In genomic region chr12:93316623-93316971, GRCh38 we compare ENCODE assay signal across 21 cellular contexts.
"Had no signal": no experiment of that assay in that cellular context is flagged by ENCODE, and none has a peak within 500 bp of the region (broad histone marks: within the 10 kb centered on the region; RNA-seq: fewer than 3 reads in every experiment).

No MANE protein-coding gene starts in this region.

- H3K4me3 Mint-ChIP-seq: activated B cell treated with CpG ODN at 0.5 μM for 24 hours; activated CD4-positive, alpha-beta T cell treated with anti-CD3 and anti-CD28 coated beads for 36 hours; activated T-cell treated with anti-CD3 and anti-CD28 coated beads, Interleukin-2, amount 50 U/mL, for 72 hours; effector memory CD8-positive, alpha-beta T cell; naive thymus-derived CD4-positive, alpha-beta T cell; neural crest cell; stimulated activated naive B cell treated with anti-CD40 and anti-IgM and Interleukin-4, amounts not matched to agents 10 μg/mL and 1 μg/mL and 100 μg/mL, for 72 hours had no signal

- H3K36me3 Mint-ChIP-seq: activated naive CD4-positive, alpha-beta T cell treated with anti-CD3 and anti-CD28 coated beads, Interleukin-2, amount 50 U/mL, for 72 hours; naive thymus-derived CD4-positive, alpha-beta T cell; stimulated activated naive B cell treated with anti-CD40 and anti-IgM and Interleukin-4, amounts not matched to agents 10 μg/mL and 1 μg/mL and 100 μg/mL, for 72 hours had no signal

- H3K27ac Mint-ChIP-seq: activated B cell treated with CpG ODN at 0.5 μM for 24 hours; activated CD4-positive, alpha-beta T cell treated with anti-CD3 and anti-CD28 coated beads for 36 hours; activated naive CD4-positive, alpha-beta T cell treated with anti-CD3 and anti-CD28 coated beads, Interleukin-2, amount 50 U/mL, for 72 hours; activated T-cell treated with anti-CD3 and anti-CD28 coated beads, Interleukin-2, amount 50 U/mL, for 72 hours; effector memory CD8-positive, alpha-beta T cell had no signal

- H3K4me3 ChIP-seq: gastrocnemius medialis, pancreas, right atrium auricular region, stomach, tibial artery had no signal

- H3K27me3 Mint-ChIP-seq: activated B cell treated with CpG ODN at 0.5 μM for 24 hours; activated CD4-positive, alpha-beta T cell treated with anti-CD3 and anti-CD28 coated beads for 36 hours; effector memory CD8-positive, alpha-beta T cell; stimulated activated naive B cell treated with anti-CD40 and anti-IgM and Interleukin-4, amounts not matched to agents 10 μg/mL and 1 μg/mL and 100 μg/mL, for 72 hours had no signal

- H3K9me3 Mint-ChIP-seq: activated B cell treated with CpG ODN at 0.5 μM for 24 hours; activated naive CD4-positive, alpha-beta T cell treated with anti-CD3 and anti-CD28 coated beads, Interleukin-2, amount 50 U/mL, for 72 hours; activated T-cell treated with anti-CD3 and anti-CD28 coated beads, Interleukin-2, amount 50 U/mL, for 72 hours; effector memory CD8-positive, alpha-beta T cell; neural crest cell; stimulated activated naive B cell treated with anti-CD40 and anti-IgM and Interleukin-4, amounts not matched to agents 10 μg/mL and 1 μg/mL and 100 μg/mL, for 72 hours had no signal

- H3K27ac ChIP-seq: gastrocnemius medialis, pancreas, right atrium auricular region, tibial artery had no signal

- H3K9me3 ChIP-seq: gastrocnemius medialis, pancreas, right atrium auricular region, stomach, tibial artery had no signal

- DNase-seq: activated B cell treated with CpG ODN at 0.5 μM for 24 hours; activated CD4-positive, alpha-beta T cell treated with anti-CD3 and anti-CD28 coated beads, Interleukin-2, amount 50 U/mL, for 4 hours; activated naive CD4-positive, alpha-beta T cell; activated T-cell treated with anti-CD3 and anti-CD28 coated beads for 4 hours; activated T-cell treated with anti-CD3 and anti-CD28 coated beads, Interleukin-2, amount 50 U/mL, for 72 hours; cortex of kidney; effector memory CD8-positive, alpha-beta T cell; gastrocnemius medialis; glutamatergic neuron; nucleus accumbens; pancreas; stimulated activated CD4-positive, alpha-beta T cell treated with anti-CD3 and anti-CD28 coated beads, Interleukin-15, amount 100 ng/mL, for 24 hours; stimulated activated CD4-positive, alpha-beta T cell treated with anti-CD3 and anti-CD28 coated beads, Interleukin-2, amount 100 ng/mL, for 24 hours; stimulated activated naive B cell treated with anti-CD40 and anti-IgM and Interleukin-4, amounts not matched to agents 10 μg/mL and 1 μg/mL and 100 μg/mL, for 72 hours; stomach; tibial artery had no signal

- H3K36me3 ChIP-seq: gastrocnemius medialis, pancreas, right atrium auricular region, stomach, tibial artery had no signal

- H3K27me3 ChIP-seq: gastrocnemius medialis, pancreas, right atrium auricular region, stomach, tibial artery had no signal

- H3K4me1 ChIP-seq: gastrocnemius medialis, pancreas had no signal

- ATAC-seq: activated naive CD4-positive, alpha-beta T cell treated with anti-CD3 and anti-CD28 coated beads, Interleukin-2, amount 50 U/mL, for 72 hours; effector memory CD8-positive, alpha-beta T cell; gastrocnemius medialis had no signal
